1 cellular context compared by ENCODE assay signal in genomic region chr16:5071681-5072333, GRCh38.
A peak's percentile ranks its signal among the peaks of the same experiment; 100 is the strongest.
TF ChIP-seq lines count a peak whose summit lies in the region.

A gene with protein sequence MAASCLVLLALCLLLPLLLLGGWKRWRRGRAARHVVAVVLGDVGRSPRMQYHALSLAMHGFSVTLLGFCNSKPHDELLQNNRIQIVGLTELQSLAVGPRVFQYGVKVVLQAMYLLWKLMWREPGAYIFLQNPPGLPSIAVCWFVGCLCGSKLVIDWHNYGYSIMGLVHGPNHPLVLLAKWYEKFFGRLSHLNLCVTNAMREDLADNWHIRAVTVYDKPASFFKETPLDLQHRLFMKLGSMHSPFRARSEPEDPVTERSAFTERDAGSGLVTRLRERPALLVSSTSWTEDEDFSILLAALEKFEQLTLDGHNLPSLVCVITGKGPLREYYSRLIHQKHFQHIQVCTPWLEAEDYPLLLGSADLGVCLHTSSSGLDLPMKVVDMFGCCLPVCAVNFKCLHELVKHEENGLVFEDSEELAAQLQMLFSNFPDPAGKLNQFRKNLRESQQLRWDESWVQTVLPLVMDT (plus strand): TSS chr16:5071843. CDS start chr16:5071850, 7 bp downstream.

TF ChIP-seq in GM12878, 131 proteins besides CTCF, POLR2A, EP300 and RAD21 (continued from another document and continues in another):
- TF ChIP-seq RELA (IDR thresholded peaks at IDR 0.05; ENCODE audit: borderline replicate concordance, partially characterized antibody), result peak; percentile 90
- TF ChIP-seq, protein P1, sequence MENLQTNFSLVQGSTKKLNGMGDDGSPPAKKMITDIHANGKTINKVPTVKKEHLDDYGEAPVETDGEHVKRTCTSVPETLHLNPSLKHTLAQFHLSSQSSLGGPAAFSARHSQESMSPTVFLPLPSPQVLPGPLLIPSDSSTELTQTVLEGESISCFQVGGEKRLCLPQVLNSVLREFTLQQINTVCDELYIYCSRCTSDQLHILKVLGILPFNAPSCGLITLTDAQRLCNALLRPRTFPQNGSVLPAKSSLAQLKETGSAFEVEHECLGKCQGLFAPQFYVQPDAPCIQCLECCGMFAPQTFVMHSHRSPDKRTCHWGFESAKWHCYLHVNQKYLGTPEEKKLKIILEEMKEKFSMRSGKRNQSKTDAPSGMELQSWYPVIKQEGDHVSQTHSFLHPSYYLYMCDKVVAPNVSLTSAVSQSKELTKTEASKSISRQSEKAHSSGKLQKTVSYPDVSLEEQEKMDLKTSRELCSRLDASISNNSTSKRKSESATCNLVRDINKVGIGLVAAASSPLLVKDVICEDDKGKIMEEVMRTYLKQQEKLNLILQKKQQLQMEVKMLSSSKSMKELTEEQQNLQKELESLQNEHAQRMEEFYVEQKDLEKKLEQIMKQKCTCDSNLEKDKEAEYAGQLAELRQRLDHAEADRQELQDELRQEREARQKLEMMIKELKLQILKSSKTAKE (IDR thresholded peaks at IDR 0.05; ENCODE audit: low read depth, poor library complexity, severe bottlenecking), result no peak
- TF ChIP-seq EGR1 (IDR thresholded peaks at IDR 0.05; ENCODE audit: borderline replicate concordance in 1 of 2, low read depth in 2 of 2, low read length in 2 of 2), result peak in 1 of 2 experiments; percentile 31; a peak in 1 of 3 replicates
- no peak; the same call in 1 of the 2 replicates for TF ChIP-seq CREB1 (IDR thresholded peaks at IDR 0.05; ENCODE audit: low read depth)
- TF ChIP-seq ZBTB11 (CRISPR knock-in tag; IDR thresholded peaks at IDR 0.05), result peak; percentile 68
- no peak for TF ChIP-seq IKZF2 (IDR thresholded peaks at IDR 0.05)
- TF ChIP-seq MYC (IDR thresholded peaks at IDR 0.05; ENCODE audit: insufficient read depth, insufficient read length, insufficient replicate concordance, low read length, severe bottlenecking), result no peak
- no peak for TF ChIP-seq BCL11A (IDR thresholded peaks at IDR 0.05; ENCODE audit: low read depth, low read length)
- 0 out of 2 replicates have a peak, but pooled peaks have one; percentile 3 for TF ChIP-seq MTA2 (IDR thresholded peaks at IDR 0.05; ENCODE audit: low read depth)
- peak; percentile 1; the same call in 1 of the 2 replicates for TF ChIP-seq ZBTB40 (IDR thresholded peaks at IDR 0.05; ENCODE audit: borderline replicate concordance)
- TF ChIP-seq, protein P2, sequence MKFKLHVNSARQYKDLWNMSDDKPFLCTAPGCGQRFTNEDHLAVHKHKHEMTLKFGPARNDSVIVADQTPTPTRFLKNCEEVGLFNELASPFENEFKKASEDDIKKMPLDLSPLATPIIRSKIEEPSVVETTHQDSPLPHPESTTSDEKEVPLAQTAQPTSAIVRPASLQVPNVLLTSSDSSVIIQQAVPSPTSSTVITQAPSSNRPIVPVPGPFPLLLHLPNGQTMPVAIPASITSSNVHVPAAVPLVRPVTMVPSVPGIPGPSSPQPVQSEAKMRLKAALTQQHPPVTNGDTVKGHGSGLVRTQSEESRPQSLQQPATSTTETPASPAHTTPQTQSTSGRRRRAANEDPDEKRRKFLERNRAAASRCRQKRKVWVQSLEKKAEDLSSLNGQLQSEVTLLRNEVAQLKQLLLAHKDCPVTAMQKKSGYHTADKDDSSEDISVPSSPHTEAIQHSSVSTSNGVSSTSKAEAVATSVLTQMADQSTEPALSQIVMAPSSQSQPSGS (IDR thresholded peaks at IDR 0.05; ENCODE audit: low read length), result no peak
- TF ChIP-seq DPF2 (IDR thresholded peaks at IDR 0.05), result 0 out of 2 replicates have a peak, but pooled peaks have one; percentile 27
- TF ChIP-seq RFX5 (IDR thresholded peaks at IDR 0.05; ENCODE audit: low read depth, low read length), result no peak
- peak; percentile 68 for TF ChIP-seq IKZF1 (conservative IDR thresholded peaks at IDR 0.05)
- no peak for TF ChIP-seq SUPT20H (IDR thresholded peaks at IDR 0.05; ENCODE audit: borderline replicate concordance, control insufficient read depth, low read depth, low read length)
- TF ChIP-seq, protein P3, sequence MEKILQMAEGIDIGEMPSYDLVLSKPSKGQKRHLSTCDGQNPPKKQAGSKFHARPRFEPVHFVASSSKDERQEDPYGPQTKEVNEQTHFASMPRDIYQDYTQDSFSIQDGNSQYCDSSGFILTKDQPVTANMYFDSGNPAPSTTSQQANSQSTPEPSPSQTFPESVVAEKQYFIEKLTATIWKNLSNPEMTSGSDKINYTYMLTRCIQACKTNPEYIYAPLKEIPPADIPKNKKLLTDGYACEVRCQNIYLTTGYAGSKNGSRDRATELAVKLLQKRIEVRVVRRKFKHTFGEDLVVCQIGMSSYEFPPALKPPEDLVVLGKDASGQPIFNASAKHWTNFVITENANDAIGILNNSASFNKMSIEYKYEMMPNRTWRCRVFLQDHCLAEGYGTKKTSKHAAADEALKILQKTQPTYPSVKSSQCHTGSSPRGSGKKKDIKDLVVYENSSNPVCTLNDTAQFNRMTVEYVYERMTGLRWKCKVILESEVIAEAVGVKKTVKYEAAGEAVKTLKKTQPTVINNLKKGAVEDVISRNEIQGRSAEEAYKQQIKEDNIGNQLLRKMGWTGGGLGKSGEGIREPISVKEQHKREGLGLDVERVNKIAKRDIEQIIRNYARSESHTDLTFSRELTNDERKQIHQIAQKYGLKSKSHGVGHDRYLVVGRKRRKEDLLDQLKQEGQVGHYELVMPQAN (conservative IDR thresholded peaks at IDR 0.05), result peak; percentile 90
- TF ChIP-seq, protein P4, sequence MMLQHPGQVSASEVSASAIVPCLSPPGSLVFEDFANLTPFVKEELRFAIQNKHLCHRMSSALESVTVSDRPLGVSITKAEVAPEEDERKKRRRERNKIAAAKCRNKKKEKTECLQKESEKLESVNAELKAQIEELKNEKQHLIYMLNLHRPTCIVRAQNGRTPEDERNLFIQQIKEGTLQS (IDR thresholded peaks at IDR 0.05; ENCODE audit: borderline replicate concordance, extremely low read depth, low read depth, low read length), result peak; percentile 79; the same call in 1 of the 2 replicates
- TF ChIP-seq REST (IDR thresholded peaks at IDR 0.05; ENCODE audit: low read depth, low read length), result no peak
- TF ChIP-seq, protein P5, sequence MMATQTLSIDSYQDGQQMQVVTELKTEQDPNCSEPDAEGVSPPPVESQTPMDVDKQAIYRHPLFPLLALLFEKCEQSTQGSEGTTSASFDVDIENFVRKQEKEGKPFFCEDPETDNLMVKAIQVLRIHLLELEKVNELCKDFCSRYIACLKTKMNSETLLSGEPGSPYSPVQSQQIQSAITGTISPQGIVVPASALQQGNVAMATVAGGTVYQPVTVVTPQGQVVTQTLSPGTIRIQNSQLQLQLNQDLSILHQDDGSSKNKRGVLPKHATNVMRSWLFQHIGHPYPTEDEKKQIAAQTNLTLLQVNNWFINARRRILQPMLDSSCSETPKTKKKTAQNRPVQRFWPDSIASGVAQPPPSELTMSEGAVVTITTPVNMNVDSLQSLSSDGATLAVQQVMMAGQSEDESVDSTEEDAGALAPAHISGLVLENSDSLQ (IDR thresholded peaks at IDR 0.05), result no peak
- no peak for TF ChIP-seq CHD2 (IDR thresholded peaks at IDR 0.05; ENCODE audit: borderline replicate concordance, low read depth, low read length)
- no peak for TF ChIP-seq RBBP5 (conservative IDR thresholded peaks at IDR 0.05)
- TF ChIP-seq ZBTB4 (CRISPR knock-in tag; IDR thresholded peaks at IDR 0.05), result peak; percentile 92
- TF ChIP-seq NR2C2 (IDR thresholded peaks at IDR 0.05; ENCODE audit: borderline replicate concordance, control insufficient read depth, insufficient read length, low read depth), result no peak
